In the genomic region with DNA sequence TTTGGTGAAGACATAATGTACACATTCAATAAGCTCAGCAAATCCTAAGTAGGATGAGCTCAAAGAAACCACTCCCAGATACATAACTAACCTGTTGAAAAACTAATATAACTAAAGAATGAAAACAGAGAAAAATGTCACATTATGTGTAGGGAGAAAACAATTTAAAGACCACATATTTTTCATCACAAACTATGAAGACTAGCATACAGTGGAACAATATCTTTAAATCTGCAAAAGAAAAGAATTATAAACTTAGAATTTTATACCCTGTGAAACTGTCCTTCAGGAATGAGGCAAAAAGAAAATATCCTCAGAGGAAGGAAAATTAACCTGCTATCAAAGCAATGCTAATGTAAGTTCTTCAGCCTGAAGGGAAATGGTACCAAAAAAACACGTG, we compare ENCODE assay signal across 6 cellular contexts.
"Had no signal": no experiment of that assay in that cellular context is flagged by ENCODE, and none has a peak within 500 bp of the region (broad histone marks: within the 10 kb centered on the region; RNA-seq: fewer than 3 reads in every experiment).

No MANE protein-coding gene starts in this region.

- H3K27ac ChIP-seq: HL-60, KMS-11 had no signal

- H3K4me2 ChIP-seq: KMS-11 had no signal

- DNase-seq: IMR-90, KBM-7, KG1 had no signal

- H3K9ac ChIP-seq: KMS-11 had no signal

- FAIRE-seq: HTR-8/SVneo had no signal
